ENCODE assay signal across 1 cellular context in the genomic region with DNA sequence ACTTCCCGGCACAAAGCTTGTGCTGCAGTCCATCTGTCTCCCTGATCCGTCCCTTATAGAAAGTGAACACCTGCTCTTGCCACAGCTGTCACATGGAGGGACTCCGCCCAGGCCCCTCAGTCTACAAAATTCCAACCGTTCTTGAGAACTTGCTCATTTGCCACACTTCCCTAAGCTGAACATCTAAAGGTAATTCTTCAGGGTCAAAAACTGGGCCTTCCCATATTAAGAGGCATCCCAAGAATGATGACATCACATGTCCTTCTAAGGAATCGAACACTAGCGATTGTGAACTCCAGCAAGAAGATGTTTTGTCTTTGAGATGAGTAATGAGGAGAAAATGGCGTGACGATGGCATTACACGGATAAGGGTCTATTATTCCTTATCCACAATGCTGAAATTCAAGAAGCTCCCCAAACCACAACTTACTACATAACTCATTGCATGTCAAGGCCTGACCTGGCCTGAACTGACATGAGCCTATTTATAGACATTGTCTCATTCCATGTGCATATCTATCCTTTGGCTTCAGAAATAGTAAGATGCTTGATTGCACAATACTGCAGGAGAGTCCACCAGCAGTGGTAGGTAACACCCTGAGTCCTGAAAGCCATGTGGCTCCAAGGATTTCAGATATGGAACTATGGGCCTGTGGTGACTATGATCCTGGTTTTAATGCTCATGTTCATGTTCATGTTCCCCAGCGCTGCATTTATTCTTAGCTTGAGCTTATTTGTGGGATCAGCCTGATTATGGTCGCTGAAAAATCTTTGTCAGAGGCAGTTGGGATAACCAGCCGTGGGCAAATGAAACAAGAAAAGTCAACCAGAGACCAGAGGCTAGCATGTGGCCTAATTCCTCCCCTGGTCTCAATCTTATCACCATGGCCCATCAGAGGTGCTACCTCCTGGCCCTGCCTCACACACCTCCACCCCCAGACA.
TF ChIP-seq lines count a peak whose summit lies in the region.

No MANE protein-coding gene starts in this region.

TF ChIP-seq in HEK293, 187 proteins besides CTCF, POLR2A, EP300 and RAD21 (continued from another document and continues in another):
- TF ChIP-seq PBX3 (CRISPR knock-in tag; IDR thresholded peaks at IDR 0.05) = no peak
- TF ChIP-seq BCL6B (tag by site-specific recombination; IDR thresholded peaks at IDR 0.05) = 0 out of 2 replicates have a peak, but pooled peaks have one; percentile 34
- TF ChIP-seq PRDM10 (tag by site-specific recombination; IDR thresholded peaks at IDR 0.05) = peak; percentile 93
- TF ChIP-seq ZNF48 (tag by site-specific recombination; IDR thresholded peaks at IDR 0.05) = no peak
- TF ChIP-seq SP2 (tag by site-specific recombination; IDR thresholded peaks at IDR 0.05) = no peak
- no peak for TF ChIP-seq ZNF707 (tag by site-specific recombination; IDR thresholded peaks at IDR 0.05)
- TF ChIP-seq ZNF544 (tag by site-specific recombination; IDR thresholded peaks at IDR 0.05) = no peak
- TF ChIP-seq GLIS1 (tag by site-specific recombination; IDR thresholded peaks at IDR 0.05) = no peak
- TF ChIP-seq ZNF426 (tag by site-specific recombination; IDR thresholded peaks at IDR 0.05) = no peak
- TF ChIP-seq GLIS2 (tag by site-specific recombination; IDR thresholded peaks at IDR 0.05) = no peak
- no peak for TF ChIP-seq ZIC2 (tag by site-specific recombination; IDR thresholded peaks at IDR 0.05)
- TF ChIP-seq ZNF37A (tag by site-specific recombination; IDR thresholded peaks at IDR 0.05) = no peak
- peak; percentile 68; the same call in 1 of the 2 replicates for TF ChIP-seq ZNF184 (tag by site-specific recombination; IDR thresholded peaks at IDR 0.05)
- no peak for TF ChIP-seq ZNF169 (tag by site-specific recombination; IDR thresholded peaks at IDR 0.05)
- peak; percentile 52; the same call in 1 of the 2 replicates for TF ChIP-seq SP3 (tag by site-specific recombination; IDR thresholded peaks at IDR 0.05)
- no peak for TF ChIP-seq ZNF157 (tag by site-specific recombination; IDR thresholded peaks at IDR 0.05)
- 0 out of 2 replicates have a peak, but pooled peaks have one; percentile 8 for TF ChIP-seq PRDM1 (tag by site-specific recombination; IDR thresholded peaks at IDR 0.05)
- TF ChIP-seq ZNF274 (IDR thresholded peaks at IDR 0.05; ENCODE audit: low read length) = no peak
- no peak for TF ChIP-seq ZNF274 (tag by site-specific recombination; IDR thresholded peaks at IDR 0.05; ENCODE audit: borderline replicate concordance)
- TF ChIP-seq ZNF239 (tag by site-specific recombination; IDR thresholded peaks at IDR 0.05) = no peak
- peak; percentile 57; the same call in 1 of the 2 replicates for TF ChIP-seq FEZF1 (tag by site-specific recombination; IDR thresholded peaks at IDR 0.05)
- no peak for TF ChIP-seq ZNF585B (tag by site-specific recombination; IDR thresholded peaks at IDR 0.05)
- TF ChIP-seq ZBTB6 (tag by site-specific recombination; IDR thresholded peaks at IDR 0.05) = no peak
- TF ChIP-seq INSM2 (tag by site-specific recombination; IDR thresholded peaks at IDR 0.05) = 0 out of 2 replicates have a peak, but pooled peaks have one; percentile 12
- TF ChIP-seq ZNF221 (tag by site-specific recombination; IDR thresholded peaks at IDR 0.05; ENCODE audit: borderline replicate concordance) = no peak
- 0 out of 2 replicates have a peak, but pooled peaks have one; percentile 42 for TF ChIP-seq ZFP69B (tag by site-specific recombination; IDR thresholded peaks at IDR 0.05)
- TF ChIP-seq ZNF341 (tag by site-specific recombination; IDR thresholded peaks at IDR 0.05; ENCODE audit: low read depth) = no peak
- TF ChIP-seq ZNF670 (tag by site-specific recombination; IDR thresholded peaks at IDR 0.05; ENCODE audit: low read depth) = no peak
- TF ChIP-seq ZNF10 (tag by site-specific recombination; IDR thresholded peaks at IDR 0.05) = no peak
- TF ChIP-seq ZNF114 (tag by site-specific recombination; IDR thresholded peaks at IDR 0.05) = no peak
- no peak for TF ChIP-seq ZSCAN16 (tag by site-specific recombination; IDR thresholded peaks at IDR 0.05)
- TF ChIP-seq ZNF324 (tag by site-specific recombination; IDR thresholded peaks at IDR 0.05) = peak; percentile 66; the same call in 1 of the 2 replicates
- TF ChIP-seq ZNF398 (tag by site-specific recombination; IDR thresholded peaks at IDR 0.05) = no peak
- no peak for TF ChIP-seq ZNF747 (tag by site-specific recombination; IDR thresholded peaks at IDR 0.05)
- no peak for TF ChIP-seq ZNF776 (tag by site-specific recombination; IDR thresholded peaks at IDR 0.05; ENCODE audit: borderline replicate concordance)
- TF ChIP-seq ZEB2 (tag by site-specific recombination; IDR thresholded peaks at IDR 0.05) = peak; percentile 90
- no peak for TF ChIP-seq EGR2 (tag by site-specific recombination; IDR thresholded peaks at IDR 0.05; ENCODE audit: low read depth)
- no peak for TF ChIP-seq ZNF140 (tag by site-specific recombination; IDR thresholded peaks at IDR 0.05)
- no peak for TF ChIP-seq KLF16 (tag by site-specific recombination; IDR thresholded peaks at IDR 0.05)
- TF ChIP-seq, protein P1, sequence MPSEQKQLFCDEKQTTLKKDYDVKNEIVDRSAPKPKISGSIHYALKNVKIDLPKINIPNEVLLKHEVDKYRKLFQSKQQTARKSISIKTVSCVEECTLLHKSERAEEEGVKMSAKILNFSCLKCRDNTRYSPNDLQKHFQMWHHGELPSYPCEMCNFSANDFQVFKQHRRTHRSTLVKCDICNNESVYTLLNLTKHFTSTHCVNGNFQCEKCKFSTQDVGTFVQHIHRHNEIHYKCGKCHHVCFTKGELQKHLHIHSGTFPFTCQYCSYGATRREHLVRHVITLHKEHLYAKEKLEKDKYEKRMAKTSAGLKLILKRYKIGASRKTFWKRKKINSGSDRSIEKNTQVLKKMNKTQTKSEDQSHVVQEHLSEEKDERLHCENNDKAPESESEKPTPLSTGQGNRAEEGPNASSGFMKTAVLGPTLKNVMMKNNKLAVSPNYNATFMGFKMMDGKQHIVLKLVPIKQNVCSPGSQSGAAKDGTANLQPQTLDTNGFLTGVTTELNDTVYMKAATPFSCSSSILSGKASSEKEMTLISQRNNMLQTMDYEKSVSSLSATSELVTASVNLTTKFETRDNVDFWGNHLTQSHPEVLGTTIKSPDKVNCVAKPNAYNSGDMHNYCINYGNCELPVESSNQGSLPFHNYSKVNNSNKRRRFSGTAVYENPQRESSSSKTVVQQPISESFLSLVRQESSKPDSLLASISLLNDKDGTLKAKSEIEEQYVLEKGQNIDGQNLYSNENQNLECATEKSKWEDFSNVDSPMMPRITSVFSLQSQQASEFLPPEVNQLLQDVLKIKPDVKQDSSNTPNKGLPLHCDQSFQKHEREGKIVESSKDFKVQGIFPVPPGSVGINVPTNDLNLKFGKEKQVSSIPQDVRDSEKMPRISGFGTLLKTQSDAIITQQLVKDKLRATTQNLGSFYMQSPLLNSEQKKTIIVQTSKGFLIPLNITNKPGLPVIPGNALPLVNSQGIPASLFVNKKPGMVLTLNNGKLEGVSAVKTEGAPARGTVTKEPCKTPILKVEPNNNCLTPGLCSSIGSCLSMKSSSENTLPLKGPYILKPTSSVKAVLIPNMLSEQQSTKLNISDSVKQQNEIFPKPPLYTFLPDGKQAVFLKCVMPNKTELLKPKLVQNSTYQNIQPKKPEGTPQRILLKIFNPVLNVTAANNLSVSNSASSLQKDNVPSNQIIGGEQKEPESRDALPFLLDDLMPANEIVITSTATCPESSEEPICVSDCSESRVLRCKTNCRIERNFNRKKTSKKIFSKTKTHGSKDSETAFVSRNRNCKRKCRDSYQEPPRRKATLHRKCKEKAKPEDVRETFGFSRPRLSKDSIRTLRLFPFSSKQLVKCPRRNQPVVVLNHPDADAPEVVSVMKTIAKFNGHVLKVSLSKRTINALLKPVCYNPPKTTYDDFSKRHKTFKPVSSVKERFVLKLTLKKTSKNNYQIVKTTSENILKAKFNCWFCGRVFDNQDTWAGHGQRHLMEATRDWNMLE (tag by site-specific recombination; conservative IDR thresholded peaks at IDR 0.05; ENCODE audit: low read depth) = no peak; the same call in 1 of the 2 replicates
- TF ChIP-seq ZNF580 (tag by site-specific recombination; IDR thresholded peaks at IDR 0.05) = no peak
- no peak for TF ChIP-seq ZNF626 (tag by site-specific recombination; IDR thresholded peaks at IDR 0.05)
- no peak for TF ChIP-seq SETDB1 (IDR thresholded peaks at IDR 0.05; ENCODE audit: insufficient read length, low read length)
